Comparison of ENCODE assay signal across 19 cellular contexts in the genomic region with DNA sequence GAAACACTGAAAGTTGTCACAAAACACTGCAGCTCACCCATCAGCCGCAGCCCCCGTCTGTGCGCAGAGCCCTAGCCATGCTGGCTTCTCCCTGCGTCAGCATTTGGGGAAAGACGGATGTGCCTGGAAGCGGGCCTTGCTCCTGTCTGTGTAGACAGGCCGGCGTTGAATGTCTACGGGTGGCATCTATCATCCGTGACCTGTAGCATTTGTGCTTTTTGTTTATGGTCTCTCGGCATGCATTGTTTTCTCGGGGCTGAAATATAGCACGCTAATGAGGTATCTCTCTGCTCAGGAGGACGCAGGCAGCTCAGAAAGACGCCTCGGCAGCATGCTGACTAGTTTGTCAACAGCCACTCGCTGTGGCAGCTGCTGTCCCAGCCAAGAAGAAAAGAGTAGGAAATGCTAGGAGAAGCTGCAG.
DNase-seq lines count a peak whose midpoint lies in the region; ATAC-seq and TF ChIP-seq lines count a peak whose summit lies in the region.
"Had no signal": no experiment of that assay in that cellular context is flagged by ENCODE, and none has a peak within 500 bp of the region (broad histone marks: within the 10 kb centered on the region; RNA-seq: fewer than 3 reads in every experiment).

No MANE protein-coding gene starts in this region.

- H3K4me3 ChIP-seq in HEK293 (ENCODE audit: low read depth, low read length) (no peak overlapping the region), vagina (no peak overlapping the region)
- H3K4me3 ChIP-seq: gastroesophageal sphincter had no signal

- H3K4me1 ChIP-seq in HEK293 (ENCODE audit: control insufficient read depth, insufficient read depth, low read length) (no peaks in the 10 kb centered on the region), vagina (peaks cover 9% of the 10 kb centered on the region)

- no peaks in the 10 kb centered on the region for H3K4me1 Mint-ChIP-seq in activated T-helper 2 cell treated with anti-CD3 and anti-CD28 coated beads, Interferon-gamma antibody, Interleukin-2, Interleukin-4, amounts not matched to agents 10 μg/mL and 5 μg/mL and 100 μg/mL, durations not matched to agents 14 hours and 24 hours and 36 hours (ENCODE audit: low read depth)
- H3K4me1 Mint-ChIP-seq: CD14-positive monocyte had no signal

- H3K36me3 ChIP-seq in HEK293 (ENCODE audit: control insufficient read depth in 2 of 2, insufficient read depth in 1 of 2, low read length in 2 of 2) (no peaks in the 10 kb centered on the region), vagina (no peaks in the 10 kb centered on the region)
- H3K36me3 ChIP-seq: gastroesophageal sphincter had no signal

- H3K27me3 Mint-ChIP-seq in activated T-helper 2 cell treated with anti-CD3 and anti-CD28 coated beads, Interferon-gamma antibody, Interleukin-2, Interleukin-4, amounts not matched to agents 10 μg/mL and 5 μg/mL and 100 μg/mL, durations not matched to agents 14 hours and 24 hours and 36 hours (ENCODE audit: low read depth): peaks cover 2% of the 10 kb centered on the region

- no peak overlapping the region for H3K27ac Mint-ChIP-seq in activated T-helper 2 cell treated with anti-CD3 and anti-CD28 coated beads, Interferon-gamma antibody, Interleukin-2, Interleukin-4, amounts not matched to agents 10 μg/mL and 5 μg/mL and 100 μg/mL, durations not matched to agents 14 hours and 24 hours and 36 hours
- H3K27ac Mint-ChIP-seq: CD14-positive monocyte had no signal

- H3K27ac ChIP-seq in HEK293 (ENCODE audit: extremely low read depth, low read depth, low read length) (no peak overlapping the region), vagina (no peak overlapping the region)
- H3K27ac ChIP-seq: epithelial cell of prostate, gastroesophageal sphincter, RWPE1 had no signal

- H3K4me3 Mint-ChIP-seq in activated T-helper 2 cell treated with anti-CD3 and anti-CD28 coated beads, Interferon-gamma antibody, Interleukin-2, Interleukin-4, amounts not matched to agents 10 μg/mL and 5 μg/mL and 100 μg/mL, durations not matched to agents 14 hours and 24 hours and 36 hours (ENCODE audit: low read depth): no peak overlapping the region
- H3K4me3 Mint-ChIP-seq: CD14-positive monocyte, WTC11 had no signal

- CTCF ChIA-PET in HEK293 (lab: Yijun Ruan, JAX): no interaction called here

- peak; percentile 56 for DNase-seq in NCI-H345 treated with DMSO at 0.1 percent for 48 hours (lab: John Stamatoyannopoulos, UW; ENCODE audit: unreplicated experiment)
- DNase-seq in left ventricle myocardium superior: no peak
- peak; percentile 79 for DNase-seq in posterior vena cava (ENCODE audit: low spot score)
- DNase-seq in activated T-helper 2 cell treated with anti-CD3 and anti-CD28 coated beads, Interferon-gamma antibody, Interleukin-2, Interleukin-4, amounts not matched to agents 10 μg/mL and 5 μg/mL and 100 μg/mL, durations not matched to agents 14 hours and 24 hours and 36 hours (ENCODE audit: low spot score): no peak
- no peak for DNase-seq in stimulated activated CD4-positive, alpha-beta T cell treated with anti-CD3 and anti-CD28 coated beads, Interleukin-15, amount 100 ng/mL, for 24 hours
- DNase-seq in vagina (ENCODE audit: extremely low spot score in 2 of 2): no peak
- DNase-seq: activated CD4-positive, alpha-beta T cell treated with anti-CD3 and anti-CD28 coated beads, Interleukin-2, amount 50 U/mL, for 48 hours; activated naive CD4-positive, alpha-beta T cell; activated T-cell treated with anti-CD3 and anti-CD28 coated beads, Interleukin-2, amount 50 U/mL, for 1 hour; amniotic stem cell; caudate nucleus; NCI-H524 had no signal

- no peaks in the 10 kb centered on the region for H3K36me3 Mint-ChIP-seq in activated T-helper 2 cell treated with anti-CD3 and anti-CD28 coated beads, Interferon-gamma antibody, Interleukin-2, Interleukin-4, amounts not matched to agents 10 μg/mL and 5 μg/mL and 100 μg/mL, durations not matched to agents 14 hours and 24 hours and 36 hours (ENCODE audit: low read depth)
- H3K36me3 Mint-ChIP-seq: CD14-positive monocyte, WTC11 had no signal

- no peaks in the 10 kb centered on the region for H3K27me3 ChIP-seq in vagina
- H3K27me3 ChIP-seq: gastroesophageal sphincter had no signal

- no peaks in the 10 kb centered on the region for H3K9me3 ChIP-seq in HEK293 (ENCODE audit: control insufficient read depth, insufficient read depth, low read depth, low read length)
- H3K9me3 ChIP-seq in vagina: no peaks in the 10 kb centered on the region
- H3K9me3 ChIP-seq: gastroesophageal sphincter had no signal

- no peak for TF ChIP-seq POLR2A in vagina (IDR thresholded peaks at IDR 0.05)

- TF ChIP-seq CTCF in HEK293 (tag by site-specific recombination; IDR thresholded peaks at IDR 0.05) (no peak), vagina (IDR thresholded peaks at IDR 0.05) (no peak)

- intact Hi-C loops in left ventricle myocardium superior (cut with micrococcal nuclease) (no loop called here), posterior vena cava (cut with DNase I) (no loop called here), vagina (cut with DNase I) (no loop called here)
- intact Hi-C loops in activated T-helper 2 cell treated with anti-CD3 and anti-CD28 coated beads, Interferon-gamma antibody, Interleukin-2, Interleukin-4, amounts not matched to agents 10 μg/mL and 5 μg/mL and 100 μg/mL, durations not matched to agents 14 hours and 24 hours and 36 hours (cut with micrococcal nuclease): no loop called here

- ATAC-seq in left ventricle myocardium superior (peak; percentile 57), GM19397 (IDR thresholded peaks at IDR 0.05; ENCODE audit: unreplicated experiment) (no peak)
- ATAC-seq: gastroesophageal sphincter had no signal

- H3K9me3 Mint-ChIP-seq in activated T-helper 2 cell treated with anti-CD3 and anti-CD28 coated beads, Interferon-gamma antibody, Interleukin-2, Interleukin-4, amounts not matched to agents 10 μg/mL and 5 μg/mL and 100 μg/mL, durations not matched to agents 14 hours and 24 hours and 36 hours: no peaks in the 10 kb centered on the region
- H3K9me3 Mint-ChIP-seq: WTC11 had no signal

- POLR2A ChIA-PET in HEK293 (lab: Yijun Ruan, JAX): no interaction called here

TF ChIP-seq in HEK293, 187 proteins besides CTCF, POLR2A, EP300 and RAD21:
- TF ChIP-seq BCL11A (tag by site-specific recombination; IDR thresholded peaks at IDR 0.05; ENCODE audit: low read depth) (no peak), ZIC2 (tag by site-specific recombination; IDR thresholded peaks at IDR 0.05) (peak; percentile 83)

Comparison
In these comparisons a context has a peak if more than half of its experiments do, and no peak if none do; other contexts are left out.
1. DNase-seq: peak in NCI-H345 treated with DMSO at 0.1 percent for 48 hours (single experiment) and posterior vena cava (single experiment); none in left ventricle myocardium superior (single experiment), activated T-helper 2 cell treated with anti-CD3 and anti-CD28 coated beads, Interferon-gamma antibody, Interleukin-2, Interleukin-4, amounts not matched to agents 10 μg/mL and 5 μg/mL and 100 μg/mL, durations not matched to agents 14 hours and 24 hours and 36 hours (single experiment), stimulated activated CD4-positive, alpha-beta T cell treated with anti-CD3 and anti-CD28 coated beads, Interleukin-15, amount 100 ng/mL, for 24 hours (single experiment) and vagina (0 of 2).